ENCODE assay signal across 11 cellular contexts in the genomic region with DNA sequence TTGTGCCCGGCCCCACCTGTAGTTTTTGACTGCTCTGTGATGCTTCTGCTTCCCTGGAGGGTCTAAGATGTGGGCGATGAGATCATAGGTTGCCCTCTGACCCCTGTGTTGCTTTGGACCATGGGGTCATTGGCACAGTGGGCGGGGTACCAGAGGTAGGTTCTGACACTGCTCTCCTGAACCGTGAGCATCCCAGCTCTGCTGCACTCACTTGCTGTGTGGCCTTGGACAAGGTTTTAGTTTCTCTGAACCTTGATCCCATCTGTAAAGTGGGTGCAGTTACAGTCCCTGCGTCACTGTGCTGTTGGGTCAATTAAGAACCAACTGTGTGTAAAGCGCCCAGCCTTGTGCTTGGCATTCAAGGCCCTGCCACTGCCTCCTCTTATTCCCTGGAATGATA.
"Had no signal": no experiment of that assay in that cellular context is flagged by ENCODE, and none has a peak within 500 bp of the region (broad histone marks: within the 10 kb centered on the region; RNA-seq: fewer than 3 reads in every experiment).

No MANE protein-coding gene starts in this region.

- H2AFZ ChIP-seq: neural progenitor cell, parathyroid adenoma had no signal

- FAIRE-seq: kidney had no signal

- H3K27ac ChIP-seq: breast epithelium, esophagus squamous epithelium, heart right ventricle, neural progenitor cell, parathyroid adenoma had no signal

- H3K9ac ChIP-seq: neural progenitor cell, parathyroid adenoma had no signal

- DNase-seq: activated T-cell treated with anti-CD3 and anti-CD28 coated beads, Interleukin-2, amount 50 U/mL, for 4 hours; aorta; esophagus squamous epithelium; foreskin fibroblast; heart right ventricle; kidney; stimulated activated naive CD4-positive, alpha-beta T cell had no signal

- H3K36me3 ChIP-seq: breast epithelium, neural progenitor cell had no signal

- H3K27me3 ChIP-seq: breast epithelium, esophagus squamous epithelium, heart right ventricle, neural progenitor cell had no signal

- H3K4me1 ChIP-seq: breast epithelium, neural progenitor cell, parathyroid adenoma had no signal

- ATAC-seq: activated T-cell treated with anti-CD3 and anti-CD28 coated beads, Interleukin-2, amount 50 U/mL, for 4 hours; heart right ventricle had no signal

- H3K9me3 ChIP-seq: breast epithelium, esophagus squamous epithelium, heart right ventricle had no signal

- H3K4me3 ChIP-seq: breast epithelium, esophagus squamous epithelium, heart right ventricle, neural progenitor cell, smooth muscle cell had no signal

- H3K4me2 ChIP-seq: neural progenitor cell, smooth muscle cell had no signal
